Comparison of ENCODE assay signal across 8 cellular contexts in the genomic region with DNA sequence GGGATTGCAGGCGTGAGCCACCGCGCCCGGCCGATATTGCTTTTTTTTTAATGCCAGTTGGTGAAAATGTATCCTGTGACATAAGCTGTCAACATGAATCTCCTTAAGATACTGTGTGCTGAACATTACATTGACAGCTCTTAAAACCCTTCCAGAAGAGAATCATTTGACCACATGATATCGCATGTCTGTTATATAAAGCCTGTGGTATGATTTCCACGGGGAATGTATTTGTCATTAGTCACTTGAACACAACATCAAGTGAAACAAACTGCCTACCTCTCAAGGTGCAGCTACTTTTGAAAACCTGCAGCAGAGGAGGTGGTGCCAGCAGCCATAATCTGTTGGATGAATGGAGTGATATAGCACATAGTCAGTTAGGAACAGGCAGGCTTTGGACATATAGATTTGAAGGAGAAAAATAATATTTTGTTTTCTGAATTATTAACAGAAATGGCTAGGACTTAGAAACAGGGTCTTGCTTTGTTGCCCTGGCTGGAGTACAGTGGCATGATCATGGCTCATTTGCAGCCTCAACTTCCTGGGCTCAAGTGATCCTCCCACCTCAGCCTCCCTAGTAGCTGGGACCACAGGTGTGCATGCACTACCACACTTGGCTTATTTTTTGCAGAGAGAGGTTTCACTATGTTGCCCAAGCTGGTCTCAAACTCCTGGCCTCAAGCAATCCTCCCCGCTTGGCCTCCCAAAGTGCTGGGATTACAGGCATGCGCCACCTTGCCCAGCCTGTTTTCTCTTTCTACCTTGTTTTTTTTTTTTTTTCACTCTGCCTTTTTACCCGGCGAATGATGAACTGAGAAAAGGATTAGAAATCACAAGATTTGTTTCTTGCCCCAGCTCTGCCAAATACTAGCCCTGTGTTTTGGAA.
A peak's percentile ranks its signal among the peaks of the same experiment; 100 is the strongest.
DNase-seq lines count a peak whose midpoint lies in the region; ATAC-seq and TF ChIP-seq lines count a peak whose summit lies in the region.

No MANE protein-coding gene starts in this region.

- H3K27ac Mint-ChIP-seq in CD4-positive, alpha-beta memory T cell = peak overlapping the region; percentile 30 to 91 (median 86)
- H3K27ac Mint-ChIP-seq in activated naive CD8-positive, alpha-beta T cell treated with anti-CD3 and anti-CD28 coated beads, Interleukin-2, amount 50 U/mL, for 24 hours = peak overlapping the region; percentile 95
- peak overlapping the region; percentile 75 for H3K27ac Mint-ChIP-seq in memory B cell

- no peaks in the 10 kb centered on the region for H3K9me3 Mint-ChIP-seq in CD4-positive, alpha-beta memory T cell
- no peaks in the 10 kb centered on the region for H3K9me3 Mint-ChIP-seq in activated naive CD8-positive, alpha-beta T cell treated with anti-CD3 and anti-CD28 coated beads, Interleukin-2, amount 50 U/mL, for 24 hours
- no peaks in the 10 kb centered on the region for H3K9me3 Mint-ChIP-seq in memory B cell

- POLR2A ChIA-PET in CD4-positive, alpha-beta memory T cell (lab: Charles Lee; ENCODE audit: partially characterized antibody) = interaction anchor here (0.6 kb wide), 1 partner anchor 61 kb away, joined by 3 read pairs; no protein-coding TSS in a partner anchor

- no peak for DNase-seq in CD4-positive, alpha-beta memory T cell
- no peak for DNase-seq in activated naive CD8-positive, alpha-beta T cell treated with anti-CD3 and anti-CD28 coated beads, Interleukin-2, amount 50 U/mL, for 24 hours
- DNase-seq in memory B cell (ENCODE audit: low spot score in 2 of 2) = no peak
- no peak for DNase-seq in anterior cingulate cortex (lab: John Stamatoyannopoulos, UW)
- DNase-seq in Kasumi-1 (lab: John Stamatoyannopoulos, UW) = no peak
- DNase-seq in GM10266 (ENCODE audit: extremely low spot score) = no peak

- H3K36me3 Mint-ChIP-seq in CD4-positive, alpha-beta memory T cell = peaks cover 20 to 27% of the 10 kb centered on the region in 2 donors
- peaks cover 21% of the 10 kb centered on the region for H3K36me3 Mint-ChIP-seq in activated naive CD8-positive, alpha-beta T cell treated with anti-CD3 and anti-CD28 coated beads, Interleukin-2, amount 50 U/mL, for 24 hours (ENCODE audit: low read depth)
- peaks cover 2% of the 10 kb centered on the region for H3K36me3 Mint-ChIP-seq in memory B cell

- H3K9me3 ChIP-seq in CD4-positive, alpha-beta memory T cell (ENCODE audit: control insufficient read depth in 1 of 2, low read length in 2 of 2) = no peaks in the 10 kb centered on the region

- H3K27me3 Mint-ChIP-seq in CD4-positive, alpha-beta memory T cell = no peaks in the 10 kb centered on the region
- H3K27me3 Mint-ChIP-seq in activated naive CD8-positive, alpha-beta T cell treated with anti-CD3 and anti-CD28 coated beads, Interleukin-2, amount 50 U/mL, for 24 hours = no peaks in the 10 kb centered on the region
- no peaks in the 10 kb centered on the region for H3K27me3 Mint-ChIP-seq in memory B cell

- peaks cover 9 to 19% (median 12%) of the 10 kb centered on the region in 4 donors for H3K4me1 Mint-ChIP-seq in CD4-positive, alpha-beta memory T cell
- peaks cover 21% of the 10 kb centered on the region for H3K4me1 Mint-ChIP-seq in activated naive CD8-positive, alpha-beta T cell treated with anti-CD3 and anti-CD28 coated beads, Interleukin-2, amount 50 U/mL, for 24 hours
- peaks cover 11% of the 10 kb centered on the region for H3K4me1 Mint-ChIP-seq in memory B cell

- intact Hi-C loops in CD4-positive, alpha-beta memory T cell (cut with micrococcal nuclease) = no loop called here

- no peaks in the 10 kb centered on the region for H3K27me3 ChIP-seq in CD4-positive, alpha-beta memory T cell (ENCODE audit: insufficient read depth, low read length)

- CTCF ChIA-PET in CD4-positive, alpha-beta memory T cell (lab: Charles Lee; ENCODE audit: partially characterized antibody) = no interaction called here

- H3K27ac ChIP-seq in CD4-positive, alpha-beta memory T cell (ENCODE audit: low read depth, low read length) = no peak overlapping the region

- H3K4me3 Mint-ChIP-seq in CD4-positive, alpha-beta memory T cell = peak overlapping the region; percentile 56 to 88 (median 82)
- peak overlapping the region; percentile 73 for H3K4me3 Mint-ChIP-seq in activated naive CD8-positive, alpha-beta T cell treated with anti-CD3 and anti-CD28 coated beads, Interleukin-2, amount 50 U/mL, for 24 hours
- H3K4me3 Mint-ChIP-seq in memory B cell = peak overlapping the region; percentile 67

- peaks cover 11% of the 10 kb centered on the region for H3K4me1 ChIP-seq in CD4-positive, alpha-beta memory T cell (ENCODE audit: insufficient read depth, low read length)

- H3K4me3 ChIP-seq in CD4-positive, alpha-beta memory T cell (ENCODE audit: low read length in 2 of 2) = no peak overlapping the region

- no peak for TF ChIP-seq CTCF in GM10266 (IDR thresholded peaks at IDR 0.05; ENCODE audit: control insufficient read depth, insufficient read depth, low read depth, missing control alignments)

- ATAC-seq in HG02943 (IDR thresholded peaks at IDR 0.05; ENCODE audit: low read depth, unreplicated experiment) (peak; percentile 23), memory B cell (ENCODE audit: low read depth) (no peak), GM21529 (IDR thresholded peaks at IDR 0.05; ENCODE audit: unreplicated experiment) (no peak)
- ATAC-seq in activated naive CD8-positive, alpha-beta T cell treated with anti-CD3 and anti-CD28 coated beads, Interleukin-2, amount 50 U/mL, for 24 hours = no peak

- no peaks in the 10 kb centered on the region for H3K36me3 ChIP-seq in CD4-positive, alpha-beta memory T cell (ENCODE audit: insufficient read depth, low read length)
